Comparison of ENCODE assay signal across 8 cellular contexts in the genomic region with DNA sequence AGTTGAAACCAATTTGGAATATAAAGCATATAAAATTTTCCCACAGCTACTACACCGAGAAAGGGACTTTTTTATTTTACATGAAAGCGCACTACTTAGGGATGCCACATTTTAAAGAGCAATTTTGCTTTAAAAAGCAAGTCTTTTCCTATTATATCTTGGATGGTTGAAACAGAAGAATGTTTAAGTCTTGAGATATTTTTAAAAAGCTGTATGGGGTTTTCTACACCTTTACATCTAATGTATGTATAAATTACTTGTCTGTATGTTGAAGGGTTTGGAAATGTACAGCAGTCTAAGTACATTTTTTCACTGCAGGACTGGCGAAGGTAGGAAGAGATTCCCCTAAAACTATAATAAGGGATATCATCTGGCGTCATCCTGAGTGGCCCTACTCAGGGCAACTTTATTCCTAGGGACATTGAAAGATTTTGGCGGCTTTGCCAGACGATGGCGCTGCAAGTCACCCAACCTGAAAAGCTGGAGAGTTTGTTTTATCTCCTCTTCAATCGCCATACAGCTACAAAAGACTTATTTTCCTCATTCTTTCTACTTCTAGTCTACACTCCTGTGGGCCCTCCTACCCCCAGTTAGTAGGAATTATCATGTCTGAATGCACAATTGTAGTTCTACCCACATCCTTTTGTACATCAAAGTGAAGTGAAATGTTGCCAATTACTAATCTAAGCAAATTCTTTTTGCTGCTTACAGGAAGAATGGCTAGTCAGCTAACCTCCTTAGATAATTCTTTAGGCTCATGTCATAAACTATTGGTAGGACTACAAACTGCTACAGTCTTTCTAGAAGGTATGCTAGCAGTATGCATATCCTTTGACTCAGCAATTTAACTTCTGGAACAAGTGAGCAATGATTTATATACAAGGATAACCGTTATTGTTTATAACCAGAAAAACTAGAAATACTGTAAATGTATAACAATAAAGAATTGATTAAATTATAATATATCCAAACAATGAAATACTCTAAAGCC. TPM values are rescaled to one million over a fixed set of nuclear protein-coding genes. Genes with fewer than 3 reads are reported as not detected.
A peak's percentile ranks its signal among the peaks of the same experiment; 100 is the strongest.
DNase-seq lines count a peak whose midpoint lies in the region; ATAC-seq and TF ChIP-seq lines count a peak whose summit lies in the region.

No MANE protein-coding gene starts in this region.

- H3K36me3 ChIP-seq in esophagus muscularis mucosa (peaks cover 0 to 5% (median 0%) of the 10 kb centered on the region in 4 donors), muscle layer of duodenum (ENCODE audit: control insufficient read depth in 1 of 2, insufficient read depth in 2 of 2, low read length in 2 of 2) (no peaks in the 10 kb centered on the region)

- H3K4me3 ChIP-seq in esophagus muscularis mucosa = peak overlapping the region; percentile 81 to 96 (median 86)
- H3K4me3 ChIP-seq in muscle layer of duodenum (ENCODE audit: low read depth in 1 of 2, low read length in 2 of 2) = peak overlapping the region; percentile 87 to 100

- WGBS in esophagus muscularis mucosa = 1% methylated on average over 9 of the region's 9 CpGs

- peak; percentile 67 to 74 (median 70) for TF ChIP-seq CTCF in esophagus muscularis mucosa (IDR thresholded peaks at IDR 0.05)

- H3K27me3 ChIP-seq in esophagus muscularis mucosa (no peaks in the 10 kb centered on the region), muscle layer of duodenum (ENCODE audit: low read depth, low read length) (no peaks in the 10 kb centered on the region)

- no peak for TF ChIP-seq EP300 in esophagus muscularis mucosa (IDR thresholded peaks at IDR 0.05)

- no peaks in the 10 kb centered on the region for H3K9me3 ChIP-seq in esophagus muscularis mucosa
- H3K9me3 ChIP-seq in muscle layer of duodenum (ENCODE audit: control insufficient read depth in 1 of 2, low read length in 2 of 2) = no peaks in the 10 kb centered on the region

- TF ChIP-seq POLR2A in esophagus muscularis mucosa (IDR thresholded peaks at IDR 0.05; ENCODE audit: low read depth) = no peak

- H3K27ac ChIP-seq in esophagus muscularis mucosa (replicated peaks in 1 of 4) = peak overlapping the region; percentile 93 to 96 (median 96)
- peak overlapping the region; percentile 63 for H3K27ac ChIP-seq in muscle layer of duodenum (ENCODE audit: low read length)

- H3K4me1 ChIP-seq in esophagus muscularis mucosa = peaks cover 9 to 33% (median 29%) of the 10 kb centered on the region in 4 donors
- peaks cover 4 to 19% of the 10 kb centered on the region in 2 donors for H3K4me1 ChIP-seq in muscle layer of duodenum (ENCODE audit: control insufficient read depth in 1 of 2, insufficient read depth in 2 of 2, low read length in 2 of 2)

- peak; percentile 52 for ATAC-seq in GM21528 (IDR thresholded peaks at IDR 0.05; ENCODE audit: low FRiP score, unreplicated experiment)

- DNase-seq in DMS 273 (lab: John Stamatoyannopoulos, UW; ENCODE audit: unreplicated experiment) = peak; percentile 84
- peak; percentile 41 for DNase-seq in HuH-7.5 (ENCODE audit: low spot score)
- peak; percentile 8 for DNase-seq in OCI-M2 (lab: John Stamatoyannopoulos, UW; ENCODE audit: unreplicated experiment)
- peak; percentile 78 for DNase-seq in activated T-cell treated with anti-CD3 and anti-CD28 coated beads, Interleukin-2, amount 50 U/mL, for 1 hour
- peak; percentile 92 for DNase-seq in esophagus muscularis mucosa (ENCODE audit: extremely low spot score)
- DNase-seq in stimulated activated naive CD4-positive, alpha-beta T cell treated with Interleukin-2 at 50 U/mL for 16 hours (lab: John Stamatoyannopoulos, UW) = peak; percentile 59

- intact Hi-C loops in esophagus muscularis mucosa (cut with DNase I) = loop anchor here (10.0 kb wide), 1 partner anchor 112 kb away; no protein-coding TSS in a partner anchor

RNA-seq across cellular contexts. Expression of a gene that starts 0.8 kb away (rescaled TPM):
- total RNA-seq in esophagus muscularis mucosa = 10 to 100 TPM; 10.2 to 15.8 (median 12.9) TPM

RNA-seq across cellular contexts. Expression of a gene that starts 7.2 kb away (rescaled TPM):
- 10 to 100 TPM; 11.2 to 17.7 (median 14.9) TPM for total RNA-seq in esophagus muscularis mucosa

Comparison
In these comparisons a context has a peak if more than half of its experiments do, and no peak if none do; other contexts are left out.
1. Peak in every context shown above with its lines: DNase-seq, ATAC-seq, H3K4me3 ChIP-seq and H3K27ac ChIP-seq.
2. DNase-seq: peak in every context shown above with its lines; median percentile 92 in esophagus muscularis mucosa; 84 in DMS 273; 78 in activated T-cell treated with anti-CD3 and anti-CD28 coated beads, Interleukin-2, amount 50 U/mL, for 1 hour; 59 in stimulated activated naive CD4-positive, alpha-beta T cell treated with Interleukin-2 at 50 U/mL for 16 hours; 41 in HuH-7.5; 8 in OCI-M2.